Comparison of ENCODE assay signal across 3 cellular contexts in the genomic region with DNA sequence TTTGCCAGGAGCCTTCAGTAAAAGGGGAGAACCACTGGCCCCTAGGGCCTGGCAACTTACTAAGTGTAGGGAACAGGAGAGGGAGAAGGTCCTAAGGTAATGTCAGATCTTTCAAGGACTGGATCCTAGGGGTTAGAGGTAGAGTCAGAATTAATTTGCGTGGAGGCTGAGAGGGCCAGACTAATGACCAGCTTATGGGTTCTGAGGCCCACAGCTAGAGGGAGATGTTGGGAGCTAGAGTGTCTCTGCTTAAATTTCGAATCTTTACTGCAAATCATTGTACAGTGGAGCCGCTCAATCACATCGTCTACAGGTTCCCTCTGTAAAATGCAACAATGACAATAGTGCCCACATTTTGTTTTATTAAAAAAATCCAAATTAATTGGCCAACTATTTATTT.
TF ChIP-seq lines count a peak whose summit lies in the region.

No MANE protein-coding gene starts in this region.

TF ChIP-seq in SK-N-SH, 30 proteins besides CTCF, POLR2A, EP300 and RAD21 (continues in another document):
- TF ChIP-seq SIN3A (IDR thresholded peaks at IDR 0.05; ENCODE audit: borderline replicate concordance, low read depth, low read length) (no peak), JUND (IDR thresholded peaks at IDR 0.05) (no peak), GABPA (IDR thresholded peaks at IDR 0.05; ENCODE audit: low read depth) (no peak), FOXM1 (IDR thresholded peaks at IDR 0.05; ENCODE audit: low read depth) (no peak), CHD2 (IDR thresholded peaks at IDR 0.05; ENCODE audit: low read length, partially characterized antibody) (no peak), RCOR1 (IDR thresholded peaks at IDR 0.05; ENCODE audit: low read length) (no peak), EZH2phosphoT487 (IDR thresholded peaks at IDR 0.05; ENCODE audit: borderline replicate concordance, low read depth) (no peak), MXI1 (IDR thresholded peaks at IDR 0.05; ENCODE audit: low read depth, low read length) (no peak), FOSL2 (IDR thresholded peaks at IDR 0.05; ENCODE audit: borderline replicate concordance, low read depth) (no peak), GATA2 (CRISPR knock-in tag; IDR thresholded peaks at IDR 0.05) (no peak), RXRA (IDR thresholded peaks at IDR 0.05; ENCODE audit: borderline replicate concordance, low read depth) (no peak), TCF12 (IDR thresholded peaks at IDR 0.05) (no peak)
- TF ChIP-seq, protein P1, sequence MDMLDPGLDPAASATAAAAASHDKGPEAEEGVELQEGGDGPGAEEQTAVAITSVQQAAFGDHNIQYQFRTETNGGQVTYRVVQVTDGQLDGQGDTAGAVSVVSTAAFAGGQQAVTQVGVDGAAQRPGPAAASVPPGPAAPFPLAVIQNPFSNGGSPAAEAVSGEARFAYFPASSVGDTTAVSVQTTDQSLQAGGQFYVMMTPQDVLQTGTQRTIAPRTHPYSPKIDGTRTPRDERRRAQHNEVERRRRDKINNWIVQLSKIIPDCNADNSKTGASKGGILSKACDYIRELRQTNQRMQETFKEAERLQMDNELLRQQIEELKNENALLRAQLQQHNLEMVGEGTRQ (IDR thresholded peaks at IDR 0.05; ENCODE audit: borderline replicate concordance, low read depth, low read length), result no peak
- TF ChIP-seq, protein P2, sequence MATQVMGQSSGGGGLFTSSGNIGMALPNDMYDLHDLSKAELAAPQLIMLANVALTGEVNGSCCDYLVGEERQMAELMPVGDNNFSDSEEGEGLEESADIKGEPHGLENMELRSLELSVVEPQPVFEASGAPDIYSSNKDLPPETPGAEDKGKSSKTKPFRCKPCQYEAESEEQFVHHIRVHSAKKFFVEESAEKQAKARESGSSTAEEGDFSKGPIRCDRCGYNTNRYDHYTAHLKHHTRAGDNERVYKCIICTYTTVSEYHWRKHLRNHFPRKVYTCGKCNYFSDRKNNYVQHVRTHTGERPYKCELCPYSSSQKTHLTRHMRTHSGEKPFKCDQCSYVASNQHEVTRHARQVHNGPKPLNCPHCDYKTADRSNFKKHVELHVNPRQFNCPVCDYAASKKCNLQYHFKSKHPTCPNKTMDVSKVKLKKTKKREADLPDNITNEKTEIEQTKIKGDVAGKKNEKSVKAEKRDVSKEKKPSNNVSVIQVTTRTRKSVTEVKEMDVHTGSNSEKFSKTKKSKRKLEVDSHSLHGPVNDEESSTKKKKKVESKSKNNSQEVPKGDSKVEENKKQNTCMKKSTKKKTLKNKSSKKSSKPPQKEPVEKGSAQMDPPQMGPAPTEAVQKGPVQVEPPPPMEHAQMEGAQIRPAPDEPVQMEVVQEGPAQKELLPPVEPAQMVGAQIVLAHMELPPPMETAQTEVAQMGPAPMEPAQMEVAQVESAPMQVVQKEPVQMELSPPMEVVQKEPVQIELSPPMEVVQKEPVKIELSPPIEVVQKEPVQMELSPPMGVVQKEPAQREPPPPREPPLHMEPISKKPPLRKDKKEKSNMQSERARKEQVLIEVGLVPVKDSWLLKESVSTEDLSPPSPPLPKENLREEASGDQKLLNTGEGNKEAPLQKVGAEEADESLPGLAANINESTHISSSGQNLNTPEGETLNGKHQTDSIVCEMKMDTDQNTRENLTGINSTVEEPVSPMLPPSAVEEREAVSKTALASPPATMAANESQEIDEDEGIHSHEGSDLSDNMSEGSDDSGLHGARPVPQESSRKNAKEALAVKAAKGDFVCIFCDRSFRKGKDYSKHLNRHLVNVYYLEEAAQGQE (IDR thresholded peaks at IDR 0.05; ENCODE audit: low read depth, low read length), result no peak
- TF ChIP-seq, protein P3, sequence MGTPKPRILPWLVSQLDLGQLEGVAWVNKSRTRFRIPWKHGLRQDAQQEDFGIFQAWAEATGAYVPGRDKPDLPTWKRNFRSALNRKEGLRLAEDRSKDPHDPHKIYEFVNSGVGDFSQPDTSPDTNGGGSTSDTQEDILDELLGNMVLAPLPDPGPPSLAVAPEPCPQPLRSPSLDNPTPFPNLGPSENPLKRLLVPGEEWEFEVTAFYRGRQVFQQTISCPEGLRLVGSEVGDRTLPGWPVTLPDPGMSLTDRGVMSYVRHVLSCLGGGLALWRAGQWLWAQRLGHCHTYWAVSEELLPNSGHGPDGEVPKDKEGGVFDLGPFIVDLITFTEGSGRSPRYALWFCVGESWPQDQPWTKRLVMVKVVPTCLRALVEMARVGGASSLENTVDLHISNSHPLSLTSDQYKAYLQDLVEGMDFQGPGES (IDR thresholded peaks at IDR 0.05; ENCODE audit: low read depth, low read length), result no peak
- TF ChIP-seq, protein P4, sequence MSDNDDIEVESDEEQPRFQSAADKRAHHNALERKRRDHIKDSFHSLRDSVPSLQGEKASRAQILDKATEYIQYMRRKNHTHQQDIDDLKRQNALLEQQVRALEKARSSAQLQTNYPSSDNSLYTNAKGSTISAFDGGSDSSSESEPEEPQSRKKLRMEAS (IDR thresholded peaks at IDR 0.05; ENCODE audit: low read depth), result no peak

TF ChIP-seq in SK-N-SH treated with all-trans-retinoic acid at 6 μM for 48 hours, 23 proteins besides CTCF, POLR2A, EP300 and RAD21:
- TF ChIP-seq ZNF8 (CRISPR knock-in tag; IDR thresholded peaks at IDR 0.05), result no peak
- TF ChIP-seq, protein P5, sequence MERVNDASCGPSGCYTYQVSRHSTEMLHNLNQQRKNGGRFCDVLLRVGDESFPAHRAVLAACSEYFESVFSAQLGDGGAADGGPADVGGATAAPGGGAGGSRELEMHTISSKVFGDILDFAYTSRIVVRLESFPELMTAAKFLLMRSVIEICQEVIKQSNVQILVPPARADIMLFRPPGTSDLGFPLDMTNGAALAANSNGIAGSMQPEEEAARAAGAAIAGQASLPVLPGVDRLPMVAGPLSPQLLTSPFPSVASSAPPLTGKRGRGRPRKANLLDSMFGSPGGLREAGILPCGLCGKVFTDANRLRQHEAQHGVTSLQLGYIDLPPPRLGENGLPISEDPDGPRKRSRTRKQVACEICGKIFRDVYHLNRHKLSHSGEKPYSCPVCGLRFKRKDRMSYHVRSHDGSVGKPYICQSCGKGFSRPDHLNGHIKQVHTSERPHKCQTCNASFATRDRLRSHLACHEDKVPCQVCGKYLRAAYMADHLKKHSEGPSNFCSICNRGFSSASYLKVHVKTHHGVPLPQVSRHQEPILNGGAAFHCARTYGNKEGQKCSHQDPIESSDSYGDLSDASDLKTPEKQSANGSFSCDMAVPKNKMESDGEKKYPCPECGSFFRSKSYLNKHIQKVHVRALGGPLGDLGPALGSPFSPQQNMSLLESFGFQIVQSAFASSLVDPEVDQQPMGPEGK (CRISPR knock-in tag; IDR thresholded peaks at IDR 0.05; ENCODE audit: borderline replicate concordance), result no peak
- no peak for TF ChIP-seq ZFP30 (CRISPR knock-in tag; IDR thresholded peaks at IDR 0.05)

TF ChIP-seq in H1, 55 proteins besides CTCF, POLR2A, EP300 and RAD21:
- TF ChIP-seq ASH2L (IDR thresholded peaks at IDR 0.05; ENCODE audit: low read length) (no peak), JUN (IDR thresholded peaks at IDR 0.05; ENCODE audit: low read depth, low read length) (no peak)
- TF ChIP-seq, protein P4 (IDR thresholded peaks at IDR 0.05), result no peak
